In the genomic region with DNA sequence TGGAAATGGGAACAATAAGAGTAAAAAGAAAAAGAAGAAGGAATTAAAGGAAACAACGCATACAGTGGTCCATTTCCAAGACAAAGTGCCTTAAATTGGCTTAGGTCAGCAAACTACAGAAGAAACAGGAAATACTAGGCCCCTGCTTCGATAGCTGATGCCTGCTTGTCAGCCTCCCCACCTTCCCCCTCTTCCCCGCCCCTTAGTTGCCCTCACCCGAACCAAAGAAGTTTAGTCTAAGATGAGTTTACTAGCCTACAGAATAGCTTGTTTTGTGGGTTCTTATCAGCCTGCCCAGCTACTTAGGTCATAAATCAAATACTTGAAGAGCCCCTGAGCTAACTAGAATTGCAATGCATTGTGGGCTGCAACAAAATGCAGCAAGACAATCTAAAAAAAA, we compare ENCODE assay signal across 7 cellular contexts. TPM values are rescaled to one million over a fixed set of nuclear protein-coding genes. Genes with fewer than 3 reads are reported as not detected.
"Had no signal": no experiment of that assay in that cellular context is flagged by ENCODE, and none has a peak within 500 bp of the region (broad histone marks: within the 10 kb centered on the region; RNA-seq: fewer than 3 reads in every experiment).

No MANE protein-coding gene starts in this region.

RNA-seq across cellular contexts. Expression of a gene that starts 33.2 kb away (rescaled TPM):
- total RNA-seq: activated CD4-positive, alpha-beta memory T cell treated with anti-CD3 and anti-CD28 coated beads, Interleukin-2, amount 10 ng/mL, durations not matched to agents 7 days and 5 days; activated CD8-positive, alpha-beta memory T cell treated with anti-CD3 and anti-CD28 coated beads, Interleukin-2, amount 10 ng/mL, durations not matched to agents 7 days and 5 days; aorta; NCI-H460; PC-9; Right ventricle myocardium inferior; SK-MEL-5 had no signal
- polyA plus RNA-seq: aorta had no signal
